Comparison of ENCODE assay signal across 4 cellular contexts in the genomic region with DNA sequence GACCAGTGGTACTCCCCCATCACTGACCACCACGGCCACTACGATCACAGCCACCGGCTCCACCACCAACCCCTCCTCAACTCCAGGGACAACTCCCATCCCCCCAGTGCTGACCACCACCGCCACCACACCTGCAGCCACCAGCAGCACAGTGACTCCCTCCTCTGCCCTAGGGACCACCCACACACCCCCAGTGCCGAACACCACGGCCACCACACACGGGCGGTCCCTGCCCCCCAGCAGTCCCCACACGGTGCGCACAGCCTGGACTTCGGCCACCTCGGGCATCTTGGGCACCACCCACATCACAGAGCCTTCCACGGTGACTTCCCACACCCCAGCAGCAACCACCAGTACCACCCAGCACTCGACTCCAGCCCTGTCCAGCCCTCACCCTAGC. TPM values are rescaled to one million over a fixed set of nuclear protein-coding genes. Genes with fewer than 3 reads are reported as not detected.
"Had no signal": no experiment of that assay in that cellular context is flagged by ENCODE, and none has a peak within 500 bp of the region (broad histone marks: within the 10 kb centered on the region; RNA-seq: fewer than 3 reads in every experiment).

No MANE protein-coding gene starts in this region.

RNA-seq across cellular contexts. Expression of a gene that starts 24.2 kb away (rescaled TPM):
- total RNA-seq: Right ventricle myocardium superior, RPMI7951, SJCRH30, SJSA1 had no signal
